ENCODE assay signal across 15 cellular contexts in the genomic region with DNA sequence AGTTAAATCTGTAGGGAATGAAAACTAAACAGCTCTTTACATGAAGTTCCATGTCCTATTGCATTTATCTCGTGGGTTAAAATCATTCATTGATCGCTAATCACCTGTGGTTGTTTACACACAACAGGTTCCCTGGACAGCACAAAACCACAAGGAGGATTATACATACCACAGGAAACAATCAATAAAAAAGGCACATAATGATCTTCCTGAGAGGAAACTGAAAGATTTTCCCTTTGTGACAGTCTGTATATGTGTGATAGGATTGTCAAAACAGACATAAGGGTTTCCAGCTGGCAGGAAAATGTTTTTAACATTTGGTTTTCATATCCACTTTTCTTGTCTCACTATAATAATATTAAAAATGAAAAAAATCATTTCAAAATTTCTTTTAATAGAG.
DNase-seq lines count a peak whose midpoint lies in the region; TF ChIP-seq lines count a peak whose summit lies in the region.
"Had no signal": no experiment of that assay in that cellular context is flagged by ENCODE, and none has a peak within 500 bp of the region (broad histone marks: within the 10 kb centered on the region; RNA-seq: fewer than 3 reads in every experiment).

No MANE protein-coding gene starts in this region.

- peaks cover 21% of the 10 kb centered on the region for H3K4me1 Mint-ChIP-seq in HFFc6 (ENCODE audit: low read depth)
- H3K4me1 Mint-ChIP-seq in mesothelial cell of epicardium = peaks cover 13% of the 10 kb centered on the region
- H3K4me1 Mint-ChIP-seq: B cell; CD4-positive, alpha-beta memory T cell had no signal

- H3K4me1 ChIP-seq in A673 (ENCODE audit: insufficient read depth, low read length, poor library complexity, severe bottlenecking) = peaks cover 19% of the 10 kb centered on the region
- H3K4me1 ChIP-seq in endocrine pancreas (ENCODE audit: control insufficient read depth, insufficient read depth, low read length) = peaks cover 23% of the 10 kb centered on the region
- H3K4me1 ChIP-seq: SJCRH30 had no signal

- H3K4me3 Mint-ChIP-seq in HFFc6 (no peak overlapping the region), mesothelial cell of epicardium (no peak overlapping the region)
- H3K4me3 Mint-ChIP-seq: B cell; CD4-positive, alpha-beta memory T cell had no signal

- no peaks in the 10 kb centered on the region for H3K9me3 ChIP-seq in A673 (ENCODE audit: low read depth, low read length, poor library complexity, severe bottlenecking)
- no peaks in the 10 kb centered on the region for H3K9me3 ChIP-seq in endocrine pancreas (ENCODE audit: control insufficient read depth, low read length)
- H3K9me3 ChIP-seq: SJCRH30 had no signal

- CTCF ChIA-PET in A673 (lab: Charles Lee) = no interaction called here

- DNase-seq in A673 (ENCODE audit: low spot score) (peak; percentile 80), HFFc6 (no peak), mesothelial cell of epicardium (ENCODE audit: low spot score in 2 of 2, unreplicated experiment in 2 of 2) (no peak), NCI-H2081 treated with DMSO at 0.1 percent for 48 hours (lab: John Stamatoyannopoulos, UW) (no peak), NCI-H524 treated with DMSO at 0.1 percent for 48 hours (lab: John Stamatoyannopoulos, UW) (no peak)
- DNase-seq in activated effector memory CD4-positive, alpha-beta T cell treated with anti-CD3 and anti-CD28 coated beads, Interleukin-2, amount 50 U/mL, for 16 hours = no peak
- DNase-seq: CD4-positive, alpha-beta memory T cell; DND-41; GOT3; RPMI8226; SJCRH30 had no signal

- POLR2A ChIA-PET in A673 (lab: Charles Lee; ENCODE audit: low non-redundant PET) = no interaction called here

- BruUV-seq in A673 (replicated peaks; lab: Mats Ljungman, UMichigan) = no TSS peak

- TF ChIP-seq CTCF in A673 (conservative IDR thresholded peaks at IDR 0.05; ENCODE audit: low read depth, low read length) (no peak), HFFc6 (IDR thresholded peaks at IDR 0.05) (no peak), mesothelial cell of epicardium (IDR thresholded peaks at IDR 0.05; ENCODE audit: unreplicated experiment) (no peak)

- no peak overlapping the region for H3K27ac ChIP-seq in A673 (ENCODE audit: low read depth, low read length, poor library complexity, severe bottlenecking)
- H3K27ac ChIP-seq: SJCRH30 had no signal

- H3K27me3 ChIP-seq in A673 (replicated peaks; ENCODE audit: insufficient read depth, low read depth, low read length, poor library complexity) (no peaks in the 10 kb centered on the region), endocrine pancreas (ENCODE audit: control insufficient read depth, insufficient read depth, low read length) (no peaks in the 10 kb centered on the region)
- H3K27me3 ChIP-seq: SJCRH30 had no signal

- H3K36me3 Mint-ChIP-seq in HFFc6 (ENCODE audit: low read depth) (no peaks in the 10 kb centered on the region), mesothelial cell of epicardium (no peaks in the 10 kb centered on the region)
- H3K36me3 Mint-ChIP-seq: CD4-positive, alpha-beta memory T cell had no signal

- H3K27me3 Mint-ChIP-seq in HFFc6 (ENCODE audit: insufficient read depth) = no peaks in the 10 kb centered on the region
- H3K27me3 Mint-ChIP-seq in mesothelial cell of epicardium (ENCODE audit: low read depth) = no peaks in the 10 kb centered on the region
- H3K27me3 Mint-ChIP-seq: B cell; CD4-positive, alpha-beta memory T cell had no signal

- intact Hi-C loops in A673 (cut with micrococcal nuclease; ENCODE audit: unreplicated experiment) = loop anchor here (5.0 kb wide), 1 partner anchor 148 kb away; no protein-coding TSS in a partner anchor

- H3K36me3 ChIP-seq in A673 (ENCODE audit: insufficient read depth, low read length, poor library complexity, severe bottlenecking) = no peaks in the 10 kb centered on the region
- no peaks in the 10 kb centered on the region for H3K36me3 ChIP-seq in endocrine pancreas (ENCODE audit: control insufficient read depth, insufficient read depth, low read length)
- H3K36me3 ChIP-seq: SJCRH30 had no signal

- no peaks in the 10 kb centered on the region for H3K9me3 Mint-ChIP-seq in HFFc6
- no peaks in the 10 kb centered on the region for H3K9me3 Mint-ChIP-seq in mesothelial cell of epicardium

- H3K27ac Mint-ChIP-seq in HFFc6 (peak overlapping the region; percentile 86), mesothelial cell of epicardium (peak overlapping the region; percentile 25)
- H3K27ac Mint-ChIP-seq: B cell; CD4-positive, alpha-beta memory T cell had no signal

- no peak overlapping the region for H3K9ac ChIP-seq in endocrine pancreas (ENCODE audit: control insufficient read depth, insufficient read depth, low read length)

- no peak overlapping the region for H3K4me3 ChIP-seq in A673 (ENCODE audit: low read depth, low read length, poor library complexity, severe bottlenecking)
- H3K4me3 ChIP-seq in endocrine pancreas (ENCODE audit: control insufficient read depth, insufficient read depth, low read length) = peak overlapping the region; percentile 16
- H3K4me3 ChIP-seq: GM12878, K562, SJCRH30 had no signal
